Comparison of ENCODE assay signal across 9 cellular contexts in genomic region chr7:25720427-25720826, GRCh38.
DNase-seq lines count a peak whose midpoint lies in the region; ATAC-seq, FAIRE-seq and TF ChIP-seq lines count a peak whose summit lies in the region.
"Had no signal": no experiment of that assay in that cellular context is flagged by ENCODE, and none has a peak within 500 bp of the region (broad histone marks: within the 10 kb centered on the region; RNA-seq: fewer than 3 reads in every experiment).

No MANE protein-coding gene starts in this region.

- DNase-seq in Caki2 (ENCODE audit: low read depth) (peak; percentile 12), H7 (peak; percentile 23), SW480 (ENCODE audit: low spot score) (peak; percentile 64), right lobe of liver (no peak), small intestine (no peak)
- DNase-seq in activated T-helper 2 cell treated with anti-CD3 and anti-CD28 coated beads, Interferon-gamma antibody, Interleukin-2, Interleukin-4, amounts not matched to agents 10 μg/mL and 5 μg/mL and 100 μg/mL, durations not matched to agents 14 hours and 24 hours and 36 hours (ENCODE audit: low spot score), result no peak
- DNase-seq in stimulated activated naive CD4-positive, alpha-beta T cell treated with Interleukin-2 at 50 U/mL for 16 hours (lab: John Stamatoyannopoulos, UW), result no peak
- no peak for DNase-seq in activated CD8-positive, alpha-beta memory T cell treated with anti-CD3 and anti-CD28 coated beads, Interleukin-2, amount 50 U/mL, for 4 hours
- DNase-seq: uterus had no signal

- H3K9me3 Mint-ChIP-seq in activated T-helper 2 cell treated with anti-CD3 and anti-CD28 coated beads, Interferon-gamma antibody, Interleukin-2, Interleukin-4, amounts not matched to agents 10 μg/mL and 5 μg/mL and 100 μg/mL, durations not matched to agents 14 hours and 24 hours and 36 hours, result no peaks in the 10 kb centered on the region

- H3K4me3 ChIP-seq in H7 (ENCODE audit: insufficient read depth, low read depth, low read length), result no peak overlapping the region
- H3K4me3 ChIP-seq in right lobe of liver, result no peak overlapping the region
- H3K4me3 ChIP-seq in small intestine (ENCODE audit: low read depth in 1 of 2, low read length in 2 of 2), result no peak overlapping the region
- H3K4me3 ChIP-seq: uterus had no signal

- H3K36me3 ChIP-seq in H7 (replicated peaks; ENCODE audit: control insufficient read depth, insufficient read depth, low read length) (no peaks in the 10 kb centered on the region), right lobe of liver (no peaks in the 10 kb centered on the region), small intestine (ENCODE audit: control insufficient read depth in 2 of 2, insufficient read depth in 2 of 2, low read length in 2 of 2) (no peaks in the 10 kb centered on the region)
- H3K36me3 ChIP-seq: uterus had no signal

- ATAC-seq in right lobe of liver, result peak in 1 of 4 donors; percentile 33

- no peak for TF ChIP-seq POLR2A in right lobe of liver (IDR thresholded peaks at IDR 0.05)

- H3K27ac Mint-ChIP-seq in activated T-helper 2 cell treated with anti-CD3 and anti-CD28 coated beads, Interferon-gamma antibody, Interleukin-2, Interleukin-4, amounts not matched to agents 10 μg/mL and 5 μg/mL and 100 μg/mL, durations not matched to agents 14 hours and 24 hours and 36 hours, result no peak overlapping the region

- in situ Hi-C loops in Caki2 (cut with HindIII; ENCODE audit: low pct_unique_long_range_greater_than_20kb, low sequenced_read_pairs), result no loop called here

- H3K36me3 Mint-ChIP-seq in activated T-helper 2 cell treated with anti-CD3 and anti-CD28 coated beads, Interferon-gamma antibody, Interleukin-2, Interleukin-4, amounts not matched to agents 10 μg/mL and 5 μg/mL and 100 μg/mL, durations not matched to agents 14 hours and 24 hours and 36 hours (ENCODE audit: low read depth), result no peaks in the 10 kb centered on the region

- no peaks in the 10 kb centered on the region for H3K4me1 ChIP-seq in right lobe of liver
- no peaks in the 10 kb centered on the region for H3K4me1 ChIP-seq in small intestine (ENCODE audit: control insufficient read depth in 2 of 2, insufficient read depth in 1 of 2, low read depth in 1 of 2, low read length in 1 of 2)

- intact Hi-C loops in right lobe of liver (cut with DNase I), result no loop called here
- intact Hi-C loops in activated T-helper 2 cell treated with anti-CD3 and anti-CD28 coated beads, Interferon-gamma antibody, Interleukin-2, Interleukin-4, amounts not matched to agents 10 μg/mL and 5 μg/mL and 100 μg/mL, durations not matched to agents 14 hours and 24 hours and 36 hours (cut with micrococcal nuclease), result no loop called here

- WGBS in right lobe of liver (ENCODE audit: insufficient coverage, low coverage, low lambda C conversion rate, missing lambda C conversion rate), result 38% methylated on average over 2 of the region's 2 CpGs
- 34 to 60% (median 58%) methylated on average over 2 of the region's 2 CpGs for WGBS in small intestine, 3 donors

- H3K4me1 Mint-ChIP-seq in activated T-helper 2 cell treated with anti-CD3 and anti-CD28 coated beads, Interferon-gamma antibody, Interleukin-2, Interleukin-4, amounts not matched to agents 10 μg/mL and 5 μg/mL and 100 μg/mL, durations not matched to agents 14 hours and 24 hours and 36 hours (ENCODE audit: low read depth), result no peaks in the 10 kb centered on the region

- no peaks in the 10 kb centered on the region for H3K27me3 Mint-ChIP-seq in activated T-helper 2 cell treated with anti-CD3 and anti-CD28 coated beads, Interferon-gamma antibody, Interleukin-2, Interleukin-4, amounts not matched to agents 10 μg/mL and 5 μg/mL and 100 μg/mL, durations not matched to agents 14 hours and 24 hours and 36 hours (ENCODE audit: low read depth)

- H3K27me3 ChIP-seq in H7 (ENCODE audit: control insufficient read depth, insufficient read depth, low read length) (no peaks in the 10 kb centered on the region), right lobe of liver (no peaks in the 10 kb centered on the region), small intestine (ENCODE audit: control insufficient read depth in 2 of 2, insufficient read depth in 2 of 2, low read length in 2 of 2) (peaks cover 0 to 3% of the 10 kb centered on the region in 2 donors)
- H3K27me3 ChIP-seq: uterus had no signal

- no peaks in the 10 kb centered on the region for H3K9me3 ChIP-seq in right lobe of liver
- no peaks in the 10 kb centered on the region for H3K9me3 ChIP-seq in small intestine (ENCODE audit: control insufficient read depth, low read depth)
- H3K9me3 ChIP-seq: uterus had no signal

- H3K27ac ChIP-seq in right lobe of liver, result no peak overlapping the region
- H3K27ac ChIP-seq in small intestine (ENCODE audit: low read depth in 1 of 2, low read length in 1 of 2), result no peak overlapping the region

- no peak overlapping the region for H3K4me3 Mint-ChIP-seq in activated T-helper 2 cell treated with anti-CD3 and anti-CD28 coated beads, Interferon-gamma antibody, Interleukin-2, Interleukin-4, amounts not matched to agents 10 μg/mL and 5 μg/mL and 100 μg/mL, durations not matched to agents 14 hours and 24 hours and 36 hours (ENCODE audit: low read depth)

- TF ChIP-seq CTCF in right lobe of liver (IDR thresholded peaks at IDR 0.05), result peak in 3 of 4 donors; percentile 25 to 32 (median 30)

- FAIRE-seq in small intestine (lab: Jason Lieb, UNC), result no peak

Comparison
In these comparisons a context has a peak if more than half of its experiments do, and no peak if none do; other contexts are left out.
1. DNase-seq: peak in Caki2 (single experiment), H7 (single experiment) and SW480 (single experiment); none in right lobe of liver (0 of 3), activated T-helper 2 cell treated with anti-CD3 and anti-CD28 coated beads, Interferon-gamma antibody, Interleukin-2, Interleukin-4, amounts not matched to agents 10 μg/mL and 5 μg/mL and 100 μg/mL, durations not matched to agents 14 hours and 24 hours and 36 hours (single experiment), small intestine (single experiment), stimulated activated naive CD4-positive, alpha-beta T cell treated with Interleukin-2 at 50 U/mL for 16 hours (single experiment) and activated CD8-positive, alpha-beta memory T cell treated with anti-CD3 and anti-CD28 coated beads, Interleukin-2, amount 50 U/mL, for 4 hours (single experiment).